Comparison of ENCODE assay signal across 12 cellular contexts in the genomic region with DNA sequence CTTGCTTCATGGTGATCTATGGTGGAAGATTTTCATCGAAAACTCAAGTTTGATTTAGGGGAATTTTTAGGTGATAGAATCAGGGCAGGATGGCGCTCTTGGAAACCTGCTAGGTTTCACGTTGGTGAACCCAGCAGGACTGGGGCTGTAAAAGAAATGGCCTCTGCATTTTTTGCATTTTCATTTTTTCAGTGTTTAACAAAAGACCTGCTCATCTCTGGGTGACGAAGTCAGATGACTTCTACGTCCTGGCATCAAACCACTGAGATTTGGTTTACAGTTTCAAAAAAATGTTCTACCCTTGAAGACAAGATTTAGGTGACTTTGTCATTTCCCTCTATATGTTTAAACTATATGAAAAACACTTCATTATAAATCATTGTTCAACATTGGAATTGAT. TPM values are rescaled to one million over a fixed set of nuclear protein-coding genes. Genes with fewer than 3 reads are reported as not detected.
DNase-seq lines count a peak whose midpoint lies in the region; ATAC-seq and TF ChIP-seq lines count a peak whose summit lies in the region.
"Had no signal": no experiment of that assay in that cellular context is flagged by ENCODE, and none has a peak within 500 bp of the region (broad histone marks: within the 10 kb centered on the region; RNA-seq: fewer than 3 reads in every experiment).

No MANE protein-coding gene starts in this region.

- H4K20me1 ChIP-seq in DND-41 (ENCODE audit: insufficient read depth, low read length), result peaks cover 42% of the 10 kb centered on the region
- H4K20me1 ChIP-seq in PC-9 (ENCODE audit: insufficient read depth), result peaks cover 36% of the 10 kb centered on the region; the same call in 1 of the 2 replicates

- H3K79me1 ChIP-seq in trophoblast cell (ENCODE audit: low read length), result peaks cover 28% of the 10 kb centered on the region

- peak overlapping the region; percentile 94 for H3K4me3 Mint-ChIP-seq in effector memory CD8-positive, alpha-beta T cell

- H3K27ac ChIP-seq in DND-41 (ENCODE audit: low read length) (no peak overlapping the region), PC-9 (no peak overlapping the region), trophoblast cell (ENCODE audit: low read depth, low read length) (no peak overlapping the region)

- no peak overlapping the region for H3K23ac ChIP-seq in trophoblast cell (ENCODE audit: low read length)

- H3K4me1 Mint-ChIP-seq in effector memory CD8-positive, alpha-beta T cell (ENCODE audit: low read depth in 2 of 2), result peaks cover 49 to 57% of the 10 kb centered on the region in 2 donors

- CTCF ChIA-PET in PC-9 (lab: Charles Lee), result no interaction called here

- intact Hi-C loops in PC-9 (cut with micrococcal nuclease; ENCODE audit: unreplicated experiment), result no loop called here

- no CpG with 5 or more reads among the region's 5 CpGs for WGBS in trophoblast cell (ENCODE audit: extremely low coverage, insufficient coverage, insufficient read length)

- H3K4me3 ChIP-seq in DND-41 (ENCODE audit: low read depth in 1 of 2, low read length in 2 of 2) (no peak overlapping the region), PC-9 (no peak overlapping the region), trophoblast cell (ENCODE audit: low read depth, low read length) (no peak overlapping the region)

- H2BK12ac ChIP-seq in trophoblast cell (ENCODE audit: low read length), result no peak overlapping the region

- H3K4ac ChIP-seq in trophoblast cell (ENCODE audit: low read depth, low read length), result peak overlapping the region; percentile 70

- H3K36me3 Mint-ChIP-seq in effector memory CD8-positive, alpha-beta T cell (ENCODE audit: insufficient read depth), result peaks cover 17% of the 10 kb centered on the region

- H4K12ac ChIP-seq in trophoblast cell (ENCODE audit: low read depth, low read length), result no peak overlapping the region

- H3K4me1 ChIP-seq in DND-41 (ENCODE audit: insufficient read depth, low read length) (peaks cover 45% of the 10 kb centered on the region), PC-9 (replicated peaks; ENCODE audit: insufficient read depth) (peaks cover 21% of the 10 kb centered on the region), trophoblast cell (ENCODE audit: control insufficient read depth in 1 of 2, insufficient read depth in 2 of 2, low read length in 2 of 2) (peaks cover 16 to 37% of the 10 kb centered on the region in 2 experiments)

- H2AFZ ChIP-seq in DND-41 (ENCODE audit: low read depth, low read length), result no peak overlapping the region
- H2AFZ ChIP-seq in PC-9, result no peak overlapping the region
- no peak overlapping the region for H2AFZ ChIP-seq in trophoblast cell (ENCODE audit: insufficient read depth, low read length, poor library complexity)

- DNase-seq in DND-41, result no peak
- DNase-seq in PC-9, result no peak
- no peak for DNase-seq in effector memory CD8-positive, alpha-beta T cell
- DNase-seq in trophoblast cell, result no peak
- no peak for DNase-seq in NCI-H1930 (lab: John Stamatoyannopoulos, UW)
- DNase-seq in SKM-1 treated with dmso at 0.1 percent for 144 hours (lab: John Stamatoyannopoulos, UW; ENCODE audit: unreplicated experiment), result no peak
- DNase-seq in NCI-H2107 (lab: John Stamatoyannopoulos, UW), result no peak
- DNase-seq: NCI-H446; occipital lobe; SHP77; stimulated activated CD4-positive, alpha-beta T cell treated with anti-CD3 and anti-CD28 coated beads, Interleukin-2, amount 100 ng/mL, for 48 hours had no signal

- no peak overlapping the region for H2AK5ac ChIP-seq in trophoblast cell (ENCODE audit: low read length)

- H4K91ac ChIP-seq in trophoblast cell (ENCODE audit: low read depth, low read length), result no peak overlapping the region

- ATAC-seq in DND-41 (ENCODE audit: insufficient read depth, low read depth) (no peak), GM21825 (IDR thresholded peaks at IDR 0.05; ENCODE audit: unreplicated experiment) (no peak)
- ATAC-seq in effector memory CD8-positive, alpha-beta T cell (replicated peaks), result no peak

- H3K36me3 ChIP-seq in DND-41 (ENCODE audit: insufficient read depth, low read length) (peaks cover 24% of the 10 kb centered on the region), PC-9 (ENCODE audit: low read depth) (no peaks in the 10 kb centered on the region), trophoblast cell (ENCODE audit: control insufficient read depth in 1 of 2, insufficient read depth in 2 of 2, low read length in 2 of 2) (peaks cover 0 to 2% of the 10 kb centered on the region in 2 experiments)

- POLR2A ChIA-PET in PC-9 (lab: Charles Lee; ENCODE audit: unreplicated experiment), result no interaction called here

- H3K14ac ChIP-seq in trophoblast cell (ENCODE audit: low read length), result no peak overlapping the region

- H3K27me3 ChIP-seq in DND-41 (ENCODE audit: insufficient read depth, low read length, poor library complexity), result no peaks in the 10 kb centered on the region
- H3K27me3 ChIP-seq in PC-9 (ENCODE audit: insufficient read depth, low read depth), result no peaks in the 10 kb centered on the region
- H3K27me3 ChIP-seq in trophoblast cell (ENCODE audit: insufficient read depth, low read length), result no peaks in the 10 kb centered on the region

- H3K9me3 ChIP-seq in DND-41 (ENCODE audit: insufficient read depth, low read length, severe bottlenecking) (no peaks in the 10 kb centered on the region), PC-9 (ENCODE audit: insufficient read depth, low read depth) (no peaks in the 10 kb centered on the region), trophoblast cell (ENCODE audit: insufficient read depth, low read depth, low read length) (no peaks in the 10 kb centered on the region)

- H3K4me2 ChIP-seq in DND-41 (ENCODE audit: insufficient read depth, low read length) (peak overlapping the region; percentile 95), PC-9 (peak overlapping the region; percentile 86; the same call in 1 of the 2 replicates), trophoblast cell (ENCODE audit: low read length) (no peak overlapping the region)

- H3K9ac ChIP-seq in DND-41 (ENCODE audit: low read depth, low read length) (peak overlapping the region; percentile 69; the same call in 1 of the 2 replicates), trophoblast cell (ENCODE audit: low read length) (no peak overlapping the region)

- TF ChIP-seq CTCF in DND-41 (IDR thresholded peaks at IDR 0.05; ENCODE audit: borderline replicate concordance, extremely low read depth, low read length, poor library complexity, severe bottlenecking) (no peak), PC-9 (conservative IDR thresholded peaks at IDR 0.05) (no peak)

- H2BK5ac ChIP-seq in trophoblast cell (ENCODE audit: low read depth, low read length, poor library complexity), result no peak overlapping the region

- no peak overlapping the region for H3K18ac ChIP-seq in trophoblast cell (ENCODE audit: low read length)

- H3K79me2 ChIP-seq in DND-41 (ENCODE audit: insufficient read depth, low read length), result peaks cover 67% of the 10 kb centered on the region
- H3K79me2 ChIP-seq in PC-9 (ENCODE audit: low read depth), result peaks cover 66% of the 10 kb centered on the region
- H3K79me2 ChIP-seq in trophoblast cell (ENCODE audit: control insufficient read depth, insufficient read depth, low read length, poor library complexity), result peaks cover 32% of the 10 kb centered on the region

- no peak overlapping the region for H2BK120ac ChIP-seq in trophoblast cell (ENCODE audit: insufficient read depth, low read length, poor library complexity)

- no peaks in the 10 kb centered on the region for H3K9me3 Mint-ChIP-seq in effector memory CD8-positive, alpha-beta T cell

- BruUV-seq in PC-9 (replicated peaks; lab: Mats Ljungman, UMichigan), result no TSS peak

- no peak overlapping the region for H4K8ac ChIP-seq in trophoblast cell (ENCODE audit: low read depth, low read length)

- H3K27me3 Mint-ChIP-seq in effector memory CD8-positive, alpha-beta T cell, result no peaks in the 10 kb centered on the region

- peaks cover 12% of the 10 kb centered on the region; the same call in 1 of the 2 replicates for H3F3A ChIP-seq in PC-9 (ENCODE audit: insufficient read depth, low read depth)

- H3K9me2 ChIP-seq in PC-9 (ENCODE audit: insufficient read depth), result no peaks in the 10 kb centered on the region

- H3K27ac Mint-ChIP-seq in effector memory CD8-positive, alpha-beta T cell, result peak overlapping the region; percentile 85 to 96

RNA-seq across cellular contexts. Expression of a gene that starts 1.9 kb away (rescaled TPM):
- total RNA-seq in PC-9 (2021), result 37.7 and 40.2 TPM in 2 replicates
- polyA plus RNA-seq in trophoblast cell (2013), result 23.9 and 26.5 TPM in 2 replicates

RNA-seq across cellular contexts. Expression of a gene that starts 20.5 kb away (rescaled TPM):
- total RNA-seq in PC-9 (2021), result 20.7 and 21.7 TPM in 2 replicates
- 33.2 and 33.8 TPM in 2 replicates for polyA plus RNA-seq in trophoblast cell (2013)
